ENCODE assay signal across 27 cellular contexts in the genomic region with DNA sequence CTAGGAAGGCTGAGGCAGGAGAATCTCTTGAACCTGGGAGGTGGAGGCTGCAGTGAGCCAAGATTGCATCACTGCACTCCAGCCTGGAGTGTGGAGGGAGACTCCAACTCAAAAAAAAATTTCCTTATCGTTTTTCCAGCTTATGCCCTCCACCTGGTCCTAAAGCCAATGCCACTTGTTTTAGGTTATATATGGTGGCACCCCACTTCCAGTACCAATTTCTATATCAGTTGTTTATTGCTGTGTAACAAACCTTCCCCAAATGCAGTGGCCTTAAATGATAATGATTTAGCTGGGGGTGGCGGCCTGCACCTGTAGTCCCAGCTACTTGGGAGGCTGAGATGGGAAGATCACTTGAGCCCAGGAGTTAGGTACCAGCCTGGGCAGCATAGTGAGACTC.
"Had no signal": no experiment of that assay in that cellular context is flagged by ENCODE, and none has a peak within 500 bp of the region (broad histone marks: within the 10 kb centered on the region; RNA-seq: fewer than 3 reads in every experiment).

No MANE protein-coding gene starts in this region.

- DNase-seq: colonic mucosa; cortex of kidney; effector CD8-positive, alpha-beta T cell; effector memory CD8-positive, alpha-beta T cell; endodermal cell; erythroblast; esophagus squamous epithelium; foreskin fibroblast; foreskin melanocyte; gastrocnemius medialis; glutamatergic neuron; head of caudate nucleus; heart right ventricle; hypothalamus; immature natural killer cell; islet precursor cell; kidney; kidney glomerular epithelial cell; left colon; left lung; left ventricle myocardium superior; lower lobe of right lung; mesenchymal stem cell; midbrain; naive thymus-derived CD4-positive, alpha-beta T cell had no signal

- H3K9me3 ChIP-seq: colonic mucosa, esophagus squamous epithelium, gastrocnemius medialis, lower lobe of right lung had no signal

- H3K4me3 ChIP-seq: colonic mucosa, esophagus squamous epithelium, gastrocnemius medialis, heart right ventricle, left lung, lower lobe of right lung had no signal

- ATAC-seq: effector memory CD8-positive, alpha-beta T cell; esophagus mucosa; gastrocnemius medialis; heart right ventricle; left colon; left lung; left ventricle myocardium superior; lower lobe of right lung; naive thymus-derived CD4-positive, alpha-beta T cell had no signal

- H3K27me3 ChIP-seq: colonic mucosa, esophagus squamous epithelium, gastrocnemius medialis, heart right ventricle, left lung had no signal

- H3K27ac ChIP-seq: colonic mucosa, epithelial cell of prostate, esophagus squamous epithelium, gastrocnemius medialis, heart right ventricle, left lung, lower lobe of right lung had no signal

- H3K4me1 ChIP-seq: colonic mucosa, esophagus squamous epithelium, gastrocnemius medialis, heart right ventricle, left lung, lower lobe of right lung had no signal

- H3K36me3 ChIP-seq: colonic mucosa, esophagus squamous epithelium, gastrocnemius medialis, heart right ventricle, left lung, lower lobe of right lung had no signal
